In the genomic region with DNA sequence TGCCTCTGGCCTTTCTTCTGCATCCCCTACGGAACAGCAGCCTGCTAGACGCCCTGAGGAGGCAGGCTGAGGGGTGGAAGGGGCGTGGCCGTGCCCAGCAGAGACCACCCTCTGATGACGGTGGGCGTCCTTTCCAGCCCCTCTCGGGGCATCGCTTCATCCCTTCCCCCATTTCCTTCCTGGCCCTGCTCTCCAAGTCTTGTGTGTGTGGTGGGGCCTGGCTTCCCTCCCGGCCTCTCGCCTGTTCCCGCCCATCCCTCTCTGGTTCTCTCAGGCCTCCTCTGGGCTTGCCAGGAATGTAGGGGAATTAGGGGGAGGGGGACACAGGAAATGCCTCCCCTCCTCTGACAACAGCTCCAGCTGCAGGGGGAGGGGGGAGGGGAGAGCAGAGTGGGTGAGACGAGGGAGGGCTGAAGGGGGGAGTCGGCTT, we compare ENCODE assay signal across 9 cellular contexts. TPM values are rescaled to one million over a fixed set of nuclear protein-coding genes. Genes with fewer than 3 reads are reported as not detected.
DNase-seq lines count a peak whose midpoint lies in the region; ATAC-seq, FAIRE-seq and TF ChIP-seq lines count a peak whose summit lies in the region.
"Had no signal": no experiment of that assay in that cellular context is flagged by ENCODE, and none has a peak within 500 bp of the region (broad histone marks: within the 10 kb centered on the region; RNA-seq: fewer than 3 reads in every experiment).

No MANE protein-coding gene starts in this region.

- WGBS in esophagus muscularis mucosa, result 0% methylated on average over 4 of the region's 13 CpGs

- no peaks in the 10 kb centered on the region for H3K27me3 Mint-ChIP-seq in activated T-cell treated with anti-CD3 and anti-CD28 coated beads, Interleukin-2, amount 50 U/mL, for 24 hours

- H3K27ac Mint-ChIP-seq in activated T-cell treated with anti-CD3 and anti-CD28 coated beads, Interleukin-2, amount 50 U/mL, for 24 hours, result peak overlapping the region; percentile 50

- TF ChIP-seq POLR2A in esophagus muscularis mucosa (IDR thresholded peaks at IDR 0.05; ENCODE audit: low read depth), result no peak

- H3K36me3 ChIP-seq in esophagus muscularis mucosa (peaks cover 0 to 14% (median 4%) of the 10 kb centered on the region in 4 donors), mucosa of descending colon (ENCODE audit: low read depth) (no peaks in the 10 kb centered on the region)

- no peak for FAIRE-seq in urothelium cell line (lab: Jason Lieb, UNC)

- ATAC-seq in mucosa of descending colon, result peak; percentile 45

- H3K9me3 Mint-ChIP-seq in activated T-cell treated with anti-CD3 and anti-CD28 coated beads, Interleukin-2, amount 50 U/mL, for 24 hours, result no peaks in the 10 kb centered on the region

- TF ChIP-seq CTCF in esophagus muscularis mucosa (IDR thresholded peaks at IDR 0.05), result no peak
- no peak for TF ChIP-seq CTCF in mucosa of descending colon (IDR thresholded peaks at IDR 0.05)

- intact Hi-C loops in esophagus muscularis mucosa (cut with DNase I), result no loop called here
- intact Hi-C loops in mucosa of descending colon (cut with DNase I, micrococcal nuclease), result no loop called here

- peaks cover 53% of the 10 kb centered on the region for H3K4me1 Mint-ChIP-seq in activated T-cell treated with anti-CD3 and anti-CD28 coated beads, Interleukin-2, amount 50 U/mL, for 24 hours (ENCODE audit: low read depth)

- peak overlapping the region; percentile 76 to 84 (median 81) for H3K27ac ChIP-seq in esophagus muscularis mucosa (replicated peaks in 1 of 4)

- no peaks in the 10 kb centered on the region for H3K27me3 ChIP-seq in esophagus muscularis mucosa

- no peak for TF ChIP-seq EP300 in esophagus muscularis mucosa (IDR thresholded peaks at IDR 0.05)

- no peaks in the 10 kb centered on the region for H3K9me3 ChIP-seq in esophagus muscularis mucosa
- H3K9me3 ChIP-seq in mucosa of descending colon, result no peaks in the 10 kb centered on the region

- peaks cover 20% of the 10 kb centered on the region for H3K36me3 Mint-ChIP-seq in activated T-cell treated with anti-CD3 and anti-CD28 coated beads, Interleukin-2, amount 50 U/mL, for 24 hours (ENCODE audit: low read depth)

- H3K4me1 ChIP-seq in esophagus muscularis mucosa (peaks cover 74 to 81% (median 80%) of the 10 kb centered on the region in 4 donors), mucosa of descending colon (ENCODE audit: low read depth) (peaks cover 34% of the 10 kb centered on the region)

- no peak overlapping the region for H3K4me3 Mint-ChIP-seq in activated T-cell treated with anti-CD3 and anti-CD28 coated beads, Interleukin-2, amount 50 U/mL, for 24 hours
- H3K4me3 Mint-ChIP-seq: CD14-positive monocyte had no signal

- DNase-seq in activated T-cell treated with anti-CD3 and anti-CD28 coated beads, Interleukin-2, amount 50 U/mL, for 24 hours, result no peak
- DNase-seq in activated T-cell treated with anti-CD3 and anti-CD28 coated beads, Interleukin-2, amount 50 U/mL, for 1 hour, result no peak
- no peak for DNase-seq in esophagus muscularis mucosa (ENCODE audit: extremely low spot score)
- peak in 2 of 3 donors; percentile 54 to 70 for DNase-seq in mucosa of descending colon
- peak; percentile 24 for DNase-seq in urothelium cell line (ENCODE audit: low spot score)
- DNase-seq in NCI-H748 (lab: John Stamatoyannopoulos, UW; ENCODE audit: unreplicated experiment), result no peak
- no peak for DNase-seq in stimulated activated CD4-positive, alpha-beta T cell treated with anti-CD3 and anti-CD28 coated beads, Interleukin-4, amount 100 ng/mL, for 1 hour
- DNase-seq in cerebellum (ENCODE audit: low spot score), result no peak

- H3K4me3 ChIP-seq in esophagus muscularis mucosa (peak overlapping the region; percentile 7 to 12 (median 8)), mucosa of descending colon (no peak overlapping the region)

RNA-seq across cellular contexts. Expression of gene SKI, which starts 51.1 kb away (rescaled TPM):
- total RNA-seq in esophagus muscularis mucosa (100 to 1,000 TPM in 2 of 4 donors, 10 to 100 TPM in 2; 70.1 to 190 (median 124) TPM), mucosa of descending colon (10 to 100 TPM; 26.8 to 86.6 (median 29.0) TPM), cerebellum (23.4 TPM)

Comparison
In these comparisons a context has a peak if more than half of its experiments do, and no peak if none do; other contexts are left out.
1. DNase-seq: peak in mucosa of descending colon (2 of 3) and urothelium cell line (single experiment); none in activated T-cell treated with anti-CD3 and anti-CD28 coated beads, Interleukin-2, amount 50 U/mL, for 24 hours (single experiment), activated T-cell treated with anti-CD3 and anti-CD28 coated beads, Interleukin-2, amount 50 U/mL, for 1 hour (single experiment), esophagus muscularis mucosa (single experiment), NCI-H748 (single experiment), stimulated activated CD4-positive, alpha-beta T cell treated with anti-CD3 and anti-CD28 coated beads, Interleukin-4, amount 100 ng/mL, for 1 hour (single experiment) and cerebellum (single experiment).